In the genomic region with DNA sequence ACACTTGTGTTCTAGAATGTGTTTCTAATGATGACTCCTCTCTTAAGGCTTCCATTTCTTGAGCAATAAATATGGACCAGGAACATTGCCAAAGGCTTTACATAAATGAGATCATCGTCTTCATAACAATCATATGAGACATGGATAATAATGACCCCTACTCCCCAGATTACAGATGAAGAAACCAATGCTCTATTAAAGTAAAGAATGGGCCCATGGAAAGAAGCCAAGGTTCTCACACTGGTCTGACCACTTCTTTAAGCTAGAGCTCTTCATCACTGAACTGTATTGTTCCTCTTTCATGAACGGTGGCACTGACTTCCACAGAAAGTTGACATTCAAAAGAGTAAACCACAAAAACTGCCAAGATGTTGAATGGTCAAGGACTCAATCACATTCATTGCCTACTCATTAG, we compare ENCODE assay signal across 9 cellular contexts.
A peak's percentile ranks its signal among the peaks of the same experiment; 100 is the strongest.
DNase-seq lines count a peak whose midpoint lies in the region; ATAC-seq and TF ChIP-seq lines count a peak whose summit lies in the region.
"Had no signal": no experiment of that assay in that cellular context is flagged by ENCODE, and none has a peak within 500 bp of the region (broad histone marks: within the 10 kb centered on the region; RNA-seq: fewer than 3 reads in every experiment).

No MANE protein-coding gene starts in this region.

- no peak overlapping the region for H2AK5ac ChIP-seq in IMR-90 (ENCODE audit: low read depth, low read length)

- peaks cover 12% of the 10 kb centered on the region for H3K4me1 Mint-ChIP-seq in stimulated activated naive CD8-positive, alpha-beta T cell treated with anti-CD3 and anti-CD28 coated beads, Interleukin-15, amount 100 ng/mL, for 72 hours
- H3K4me1 Mint-ChIP-seq in neural progenitor cell = no peaks in the 10 kb centered on the region

- intact Hi-C loops in A673 (cut with micrococcal nuclease; ENCODE audit: unreplicated experiment) = no loop called here
- intact Hi-C loops in IMR-90 (cut with micrococcal nuclease) = loop anchor here (5.0 kb wide), 1 partner anchor 37 kb away; no protein-coding TSS in a partner anchor

- H3K4me3 ChIP-seq in A673 (ENCODE audit: low read depth, low read length, poor library complexity, severe bottlenecking) (no peak overlapping the region), IMR-90 (ENCODE audit: insufficient read depth, low read depth, low read length) (no peak overlapping the region), cardiac fibroblast (replicated peaks in 1 of 2; ENCODE audit: low read depth in 2 of 2, low read length in 2 of 2) (no peak overlapping the region), neural progenitor cell (no peak overlapping the region)

- no peak overlapping the region for H2BK15ac ChIP-seq in IMR-90 (ENCODE audit: low read depth, low read length)

- TF ChIP-seq CTCF in A673 (conservative IDR thresholded peaks at IDR 0.05; ENCODE audit: low read depth, low read length) (no peak), IMR-90 (conservative IDR thresholded peaks at IDR 0.05; ENCODE audit: low read depth, low read length) (no peak), cardiac fibroblast (IDR thresholded peaks at IDR 0.05; ENCODE audit: low read depth, low read length) (no peak), neural progenitor cell (IDR thresholded peaks at IDR 0.05) (no peak)

- H3K9me3 Mint-ChIP-seq in stimulated activated naive CD8-positive, alpha-beta T cell treated with anti-CD3 and anti-CD28 coated beads, Interleukin-15, amount 100 ng/mL, for 72 hours = peaks cover 0 to 5% of the 10 kb centered on the region in 2 donors
- H3K9me3 Mint-ChIP-seq in neural progenitor cell = no peaks in the 10 kb centered on the region

- H4K8ac ChIP-seq in IMR-90 (ENCODE audit: low read depth in 2 of 2, low read length in 2 of 2) = peak overlapping the region in 1 of 2 experiments; percentile 12; a peak in 1 of 4 replicates

- peak overlapping the region; percentile 41; the same call in 1 of the 2 replicates for H4K5ac ChIP-seq in IMR-90 (ENCODE audit: low read depth, low read length)

- H3K36me3 ChIP-seq in A673 (ENCODE audit: insufficient read depth, low read length, poor library complexity, severe bottlenecking) = no peaks in the 10 kb centered on the region
- H3K36me3 ChIP-seq in IMR-90 (ENCODE audit: control insufficient read depth, insufficient read depth, low read length) = no peaks in the 10 kb centered on the region
- no peaks in the 10 kb centered on the region for H3K36me3 ChIP-seq in neural progenitor cell

- H2AK9ac ChIP-seq in IMR-90 (replicated peaks; ENCODE audit: low read depth, low read length, poor library complexity) = no peak overlapping the region

- H3K9me1 ChIP-seq in IMR-90 (ENCODE audit: insufficient read depth, low read length) = peaks cover 8% of the 10 kb centered on the region; the same call in 1 of the 2 replicates

- peaks cover 5% of the 10 kb centered on the region for H3K27me3 ChIP-seq in A673 (replicated peaks; ENCODE audit: insufficient read depth, low read depth, low read length, poor library complexity)
- H3K27me3 ChIP-seq in IMR-90 (ENCODE audit: control insufficient read depth, insufficient read depth, low read length) = no peaks in the 10 kb centered on the region
- no peaks in the 10 kb centered on the region for H3K27me3 ChIP-seq in neural progenitor cell

- peak overlapping the region; percentile 43 for H2BK5ac ChIP-seq in IMR-90 (ENCODE audit: low read depth, low read length, poor library complexity, severe bottlenecking)

- H3K14ac ChIP-seq in IMR-90 (replicated peaks; ENCODE audit: low read depth, low read length) = no peak overlapping the region; the same call in 1 of the 2 replicates

- dilution Hi-C loops in IMR-90 (cut with HindIII; ENCODE audit: low sequenced_read_pairs, unreplicated experiment) = no loop called here

- peak overlapping the region; percentile 14; the same call in 1 of the 2 replicates for H3K4ac ChIP-seq in IMR-90 (ENCODE audit: low read depth, low read length)

- H4K20me1 ChIP-seq in IMR-90 (ENCODE audit: insufficient read depth, low read length) = no peaks in the 10 kb centered on the region; the same call in 1 of the 2 replicates
- H4K20me1 ChIP-seq in neural progenitor cell (ENCODE audit: low read depth) = no peaks in the 10 kb centered on the region

- no peak overlapping the region for H3K27ac Mint-ChIP-seq in stimulated activated naive CD8-positive, alpha-beta T cell treated with anti-CD3 and anti-CD28 coated beads, Interleukin-15, amount 100 ng/mL, for 72 hours
- no peak overlapping the region for H3K27ac Mint-ChIP-seq in neural progenitor cell

- no peak overlapping the region for H3K4me3 Mint-ChIP-seq in stimulated activated naive CD8-positive, alpha-beta T cell treated with anti-CD3 and anti-CD28 coated beads, Interleukin-15, amount 100 ng/mL, for 72 hours
- no peak overlapping the region for H3K4me3 Mint-ChIP-seq in neural progenitor cell

- WGBS in IMR-90 (ENCODE audit: extremely low coverage in 2 of 2, insufficient read length in 1 of 2), 2 experiments = no CpG with 5 or more reads among the region's 2 CpGs

- no peaks in the 10 kb centered on the region for H3F3A ChIP-seq in neural progenitor cell (ENCODE audit: low read depth)

- peak overlapping the region; percentile 17; the same call in 1 of the 2 replicates for H2BK120ac ChIP-seq in IMR-90 (ENCODE audit: low read depth, low read length)

- no peaks in the 10 kb centered on the region for H3K36me3 Mint-ChIP-seq in neural progenitor cell

- ATAC-seq in GM19025 (IDR thresholded peaks at IDR 0.05; ENCODE audit: low read depth, unreplicated experiment) (peak; percentile 46), IMR-90 (ENCODE audit: low read depth) (peak; percentile 45), HG03135 (IDR thresholded peaks at IDR 0.05; ENCODE audit: unreplicated experiment) (no peak)
- ATAC-seq in stimulated activated naive CD8-positive, alpha-beta T cell treated with anti-CD3 and anti-CD28 coated beads, Interleukin-15, amount 100 ng/mL, for 72 hours = no peak
- ATAC-seq: sciatic nerve had no signal

- H3K27me3 Mint-ChIP-seq in stimulated activated naive CD8-positive, alpha-beta T cell treated with anti-CD3 and anti-CD28 coated beads, Interleukin-15, amount 100 ng/mL, for 72 hours = no peaks in the 10 kb centered on the region
- H3K27me3 Mint-ChIP-seq in neural progenitor cell (ENCODE audit: insufficient read depth, low read depth) = peaks cover 2% of the 10 kb centered on the region

- no TSS peak for BruUV-seq in A673 (replicated peaks; lab: Mats Ljungman, UMichigan)
- BruUV-seq in IMR-90 (replicated peaks; lab: Mats Ljungman, UMichigan) = no TSS peak

- H4K91ac ChIP-seq in IMR-90 (ENCODE audit: insufficient read depth, low read depth, low read length) = peak overlapping the region; percentile 20; the same call in 1 of the 2 replicates

- H3K4me1 ChIP-seq in A673 (ENCODE audit: insufficient read depth, low read length, poor library complexity, severe bottlenecking) (no peaks in the 10 kb centered on the region), IMR-90 (ENCODE audit: control insufficient read depth, insufficient read depth, low read length) (peaks cover 11% of the 10 kb centered on the region), neural progenitor cell (no peaks in the 10 kb centered on the region)

- H3K9me3 ChIP-seq in A673 (ENCODE audit: low read depth, low read length, poor library complexity, severe bottlenecking) (no peaks in the 10 kb centered on the region), IMR-90 (ENCODE audit: control insufficient read depth, insufficient read depth, low read length) (no peaks in the 10 kb centered on the region), neural progenitor cell (ENCODE audit: low read depth) (no peaks in the 10 kb centered on the region)

- TF ChIP-seq RAD21 in IMR-90 (IDR thresholded peaks at IDR 0.05; ENCODE audit: low read length) = no peak

- H3K27ac ChIP-seq in A673 (ENCODE audit: low read depth, low read length, poor library complexity, severe bottlenecking) (no peak overlapping the region), IMR-90 (ENCODE audit: insufficient read depth, low read length) (no peak overlapping the region), neural progenitor cell (no peak overlapping the region)

- H2AFZ ChIP-seq in IMR-90 (replicated peaks; ENCODE audit: low read length, poor library complexity) = no peak overlapping the region
- no peak overlapping the region for H2AFZ ChIP-seq in neural progenitor cell (replicated peaks)

- POLR2A ChIA-PET in A673 (lab: Charles Lee; ENCODE audit: low non-redundant PET) (no interaction called here), IMR-90 (lab: Charles Lee; ENCODE audit: unreplicated experiment) (no interaction called here)

- DNase-seq in A673 (ENCODE audit: low spot score) (peak; percentile 5), IMR-90 (peak; percentile 97), cardiac fibroblast (ENCODE audit: low read depth in 2 of 2) (peak; percentile 90 to 99), NCI-H146 treated with DMSO at 0.1 percent for 48 hours (lab: John Stamatoyannopoulos, UW; ENCODE audit: unreplicated experiment) (no peak), neural progenitor cell (ENCODE audit: low spot score) (no peak)
- no peak for DNase-seq in stimulated activated naive CD8-positive, alpha-beta T cell treated with anti-CD3 and anti-CD28 coated beads, Interleukin-15, amount 100 ng/mL, for 72 hours

- peak overlapping the region; percentile 83; the same call in 1 of the 2 replicates for H3K18ac ChIP-seq in IMR-90 (ENCODE audit: low read depth, low read length)

- TF ChIP-seq POLR2A in IMR-90 (IDR thresholded peaks at IDR 0.05; ENCODE audit: low read depth, low read length) = no peak

- H2BK20ac ChIP-seq in IMR-90 (ENCODE audit: low read depth, low read length) = peak overlapping the region; percentile 2; the same call in 1 of the 2 replicates

- H3K79me1 ChIP-seq in IMR-90 (ENCODE audit: low read depth in 1 of 2, low read length in 2 of 2) = peaks cover 13 to 15% of the 10 kb centered on the region in 2 experiments

- CTCF ChIA-PET in A673 (lab: Charles Lee) = no interaction called here
- CTCF ChIA-PET in IMR-90 (lab: Yijun Ruan, JAX) = no interaction called here

- H3K79me2 ChIP-seq in neural progenitor cell (ENCODE audit: low read depth) = no peaks in the 10 kb centered on the region

- no peak overlapping the region for H3K9ac ChIP-seq in IMR-90 (ENCODE audit: low read depth, low read length)
- no peak overlapping the region for H3K9ac ChIP-seq in neural progenitor cell

- no peak overlapping the region for H3K56ac ChIP-seq in IMR-90 (ENCODE audit: extremely low read depth, insufficient read depth, low read length)

- H3K23ac ChIP-seq in IMR-90 (ENCODE audit: low read depth, low read length) = no peak overlapping the region

- H3K4me2 ChIP-seq in IMR-90 (ENCODE audit: low read depth, low read length) (peak overlapping the region; percentile 38; the same call in 1 of the 2 replicates), neural progenitor cell (no peak overlapping the region)

- in situ Hi-C loops in IMR-90 (cut with MboI; ENCODE audit: low sequenced_read_pairs) = no loop called here

TF ChIP-seq in IMR-90, 13 proteins besides CTCF, POLR2A, EP300 and RAD21 (continues in another document):
- TF ChIP-seq MAZ (IDR thresholded peaks at IDR 0.05; ENCODE audit: borderline replicate concordance, low read depth, low read length) (no peak), MXI1 (IDR thresholded peaks at IDR 0.05; ENCODE audit: borderline replicate concordance, low read depth, low read length) (no peak), CEBPB (IDR thresholded peaks at IDR 0.05; ENCODE audit: low read depth, low read length) (peak; percentile 96), RCOR1 (IDR thresholded peaks at IDR 0.05; ENCODE audit: insufficient replicate concordance, low read length) (peak; percentile 42)

Comparison
In these comparisons a context has a peak if more than half of its experiments do, and no peak if none do; other contexts are left out.
1. DNase-seq: peak in A673 (single experiment), IMR-90 (single experiment) and cardiac fibroblast (2 of 2); none in stimulated activated naive CD8-positive, alpha-beta T cell treated with anti-CD3 and anti-CD28 coated beads, Interleukin-15, amount 100 ng/mL, for 72 hours (0 of 2), NCI-H146 treated with DMSO at 0.1 percent for 48 hours (single experiment) and neural progenitor cell (single experiment).
2. ATAC-seq: peak in GM19025 (single experiment) and IMR-90 (single experiment); none in stimulated activated naive CD8-positive, alpha-beta T cell treated with anti-CD3 and anti-CD28 coated beads, Interleukin-15, amount 100 ng/mL, for 72 hours (single experiment) and HG03135 (single experiment).